ENCODE assay signal across 1 cellular context in the genomic region with DNA sequence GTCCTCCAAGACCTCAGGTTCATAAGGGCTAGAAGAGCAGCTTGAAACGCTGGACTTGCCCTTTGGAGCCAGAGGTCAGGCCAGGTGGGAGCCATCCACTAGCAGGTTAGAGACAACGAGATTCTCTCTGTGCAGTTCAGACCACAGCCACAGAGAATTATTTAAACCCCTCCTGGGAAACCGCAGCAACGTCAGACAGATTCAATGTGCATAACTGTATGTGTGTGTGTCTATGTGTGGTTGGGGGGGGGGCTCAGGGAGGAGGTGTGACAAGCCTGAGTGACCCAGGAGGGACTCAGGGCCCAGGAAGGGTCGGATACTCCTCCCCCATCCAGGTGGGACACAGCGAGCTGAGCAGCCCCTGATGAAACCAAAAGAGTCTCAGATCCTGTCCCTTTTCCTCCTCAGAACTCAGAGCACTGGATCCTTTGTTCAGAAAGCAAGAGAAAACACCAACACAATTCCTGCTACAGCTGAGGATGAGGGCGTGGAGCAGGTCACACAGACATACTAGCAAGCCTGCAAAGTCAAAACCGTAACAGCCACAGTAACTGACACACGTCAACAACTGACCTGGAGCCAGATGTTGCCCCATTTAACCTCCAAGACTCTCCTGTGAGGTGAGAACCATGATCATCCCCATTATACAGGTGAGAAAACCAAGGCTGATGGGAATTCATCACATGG.
TF ChIP-seq lines count a peak whose summit lies in the region.

No MANE protein-coding gene starts in this region.

TF ChIP-seq in GM12878, 131 proteins besides CTCF, POLR2A, EP300 and RAD21 (continued from another document):
- TF ChIP-seq, protein P1, sequence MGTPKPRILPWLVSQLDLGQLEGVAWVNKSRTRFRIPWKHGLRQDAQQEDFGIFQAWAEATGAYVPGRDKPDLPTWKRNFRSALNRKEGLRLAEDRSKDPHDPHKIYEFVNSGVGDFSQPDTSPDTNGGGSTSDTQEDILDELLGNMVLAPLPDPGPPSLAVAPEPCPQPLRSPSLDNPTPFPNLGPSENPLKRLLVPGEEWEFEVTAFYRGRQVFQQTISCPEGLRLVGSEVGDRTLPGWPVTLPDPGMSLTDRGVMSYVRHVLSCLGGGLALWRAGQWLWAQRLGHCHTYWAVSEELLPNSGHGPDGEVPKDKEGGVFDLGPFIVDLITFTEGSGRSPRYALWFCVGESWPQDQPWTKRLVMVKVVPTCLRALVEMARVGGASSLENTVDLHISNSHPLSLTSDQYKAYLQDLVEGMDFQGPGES (IDR thresholded peaks at IDR 0.05) = no peak
- TF ChIP-seq, protein P2, sequence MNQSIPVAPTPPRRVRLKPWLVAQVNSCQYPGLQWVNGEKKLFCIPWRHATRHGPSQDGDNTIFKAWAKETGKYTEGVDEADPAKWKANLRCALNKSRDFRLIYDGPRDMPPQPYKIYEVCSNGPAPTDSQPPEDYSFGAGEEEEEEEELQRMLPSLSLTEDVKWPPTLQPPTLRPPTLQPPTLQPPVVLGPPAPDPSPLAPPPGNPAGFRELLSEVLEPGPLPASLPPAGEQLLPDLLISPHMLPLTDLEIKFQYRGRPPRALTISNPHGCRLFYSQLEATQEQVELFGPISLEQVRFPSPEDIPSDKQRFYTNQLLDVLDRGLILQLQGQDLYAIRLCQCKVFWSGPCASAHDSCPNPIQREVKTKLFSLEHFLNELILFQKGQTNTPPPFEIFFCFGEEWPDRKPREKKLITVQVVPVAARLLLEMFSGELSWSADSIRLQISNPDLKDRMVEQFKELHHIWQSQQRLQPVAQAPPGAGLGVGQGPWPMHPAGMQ (IDR thresholded peaks at IDR 0.05; ENCODE audit: borderline replicate concordance) = no peak
- TF ChIP-seq MEF2B (IDR thresholded peaks at IDR 0.05; ENCODE audit: partially characterized antibody, poor library complexity, severe bottlenecking) (peak; percentile 68), RUNX3 (IDR thresholded peaks at IDR 0.05; ENCODE audit: low read length) (peak; percentile 91), FOXM1 (IDR thresholded peaks at IDR 0.05; ENCODE audit: low read depth, low read length) (peak; percentile 31; the same call in 1 of the 2 replicates), HDAC6 (IDR thresholded peaks at IDR 0.05; ENCODE audit: unreplicated experiment) (no peak), CEBPB (IDR thresholded peaks at IDR 0.05; ENCODE audit: borderline replicate concordance in 1 of 2, low read depth in 2 of 2, low read length in 2 of 2) (no peak), SMARCA5 (IDR thresholded peaks at IDR 0.05) (no peak), EZH2 (IDR thresholded peaks at IDR 0.05; ENCODE audit: borderline replicate concordance, control insufficient read depth, low read depth, low read length) (no peak), KAT2A (conservative IDR thresholded peaks at IDR 0.05; ENCODE audit: control insufficient read depth, low read depth, low read length) (no peak), RCOR1 (conservative IDR thresholded peaks at IDR 0.05; ENCODE audit: low read depth, low read length) (no peak), HDGF (IDR thresholded peaks at IDR 0.05) (no peak), SREBF2 (IDR thresholded peaks at IDR 0.05; ENCODE audit: low read length) (no peak), JUND (IDR thresholded peaks at IDR 0.05; ENCODE audit: low read depth, low read length) (no peak), STAT3 (IDR thresholded peaks at IDR 0.05; ENCODE audit: low read depth, low read length) (no peak), ZSCAN29 (IDR thresholded peaks at IDR 0.05) (no peak), ZNF384 (IDR thresholded peaks at IDR 0.05; ENCODE audit: borderline replicate concordance, low read depth, low read length) (no peak), WRNIP1 (IDR thresholded peaks at IDR 0.05; ENCODE audit: borderline replicate concordance, low read depth, low read length) (no peak)
- TF ChIP-seq, protein P3, sequence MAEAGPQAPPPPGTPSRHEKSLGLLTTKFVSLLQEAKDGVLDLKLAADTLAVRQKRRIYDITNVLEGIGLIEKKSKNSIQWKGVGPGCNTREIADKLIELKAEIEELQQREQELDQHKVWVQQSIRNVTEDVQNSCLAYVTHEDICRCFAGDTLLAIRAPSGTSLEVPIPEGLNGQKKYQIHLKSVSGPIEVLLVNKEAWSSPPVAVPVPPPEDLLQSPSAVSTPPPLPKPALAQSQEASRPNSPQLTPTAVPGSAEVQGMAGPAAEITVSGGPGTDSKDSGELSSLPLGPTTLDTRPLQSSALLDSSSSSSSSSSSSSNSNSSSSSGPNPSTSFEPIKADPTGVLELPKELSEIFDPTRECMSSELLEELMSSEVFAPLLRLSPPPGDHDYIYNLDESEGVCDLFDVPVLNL (IDR thresholded peaks at IDR 0.05; ENCODE audit: low read depth, low read length) = no peak
- TF ChIP-seq, protein P4, sequence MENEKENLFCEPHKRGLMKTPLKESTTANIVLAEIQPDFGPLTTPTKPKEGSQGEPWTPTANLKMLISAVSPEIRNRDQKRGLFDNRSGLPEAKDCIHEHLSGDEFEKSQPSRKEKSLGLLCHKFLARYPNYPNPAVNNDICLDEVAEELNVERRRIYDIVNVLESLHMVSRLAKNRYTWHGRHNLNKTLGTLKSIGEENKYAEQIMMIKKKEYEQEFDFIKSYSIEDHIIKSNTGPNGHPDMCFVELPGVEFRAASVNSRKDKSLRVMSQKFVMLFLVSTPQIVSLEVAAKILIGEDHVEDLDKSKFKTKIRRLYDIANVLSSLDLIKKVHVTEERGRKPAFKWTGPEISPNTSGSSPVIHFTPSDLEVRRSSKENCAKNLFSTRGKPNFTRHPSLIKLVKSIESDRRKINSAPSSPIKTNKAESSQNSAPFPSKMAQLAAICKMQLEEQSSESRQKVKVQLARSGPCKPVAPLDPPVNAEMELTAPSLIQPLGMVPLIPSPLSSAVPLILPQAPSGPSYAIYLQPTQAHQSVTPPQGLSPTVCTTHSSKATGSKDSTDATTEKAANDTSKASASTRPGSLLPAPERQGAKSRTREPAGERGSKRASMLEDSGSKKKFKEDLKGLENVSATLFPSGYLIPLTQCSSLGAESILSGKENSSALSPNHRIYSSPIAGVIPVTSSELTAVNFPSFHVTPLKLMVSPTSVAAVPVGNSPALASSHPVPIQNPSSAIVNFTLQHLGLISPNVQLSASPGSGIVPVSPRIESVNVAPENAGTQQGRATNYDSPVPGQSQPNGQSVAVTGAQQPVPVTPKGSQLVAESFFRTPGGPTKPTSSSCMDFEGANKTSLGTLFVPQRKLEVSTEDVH (IDR thresholded peaks at IDR 0.05; ENCODE audit: low read depth, partially characterized antibody) = no peak
- TF ChIP-seq, protein P5, sequence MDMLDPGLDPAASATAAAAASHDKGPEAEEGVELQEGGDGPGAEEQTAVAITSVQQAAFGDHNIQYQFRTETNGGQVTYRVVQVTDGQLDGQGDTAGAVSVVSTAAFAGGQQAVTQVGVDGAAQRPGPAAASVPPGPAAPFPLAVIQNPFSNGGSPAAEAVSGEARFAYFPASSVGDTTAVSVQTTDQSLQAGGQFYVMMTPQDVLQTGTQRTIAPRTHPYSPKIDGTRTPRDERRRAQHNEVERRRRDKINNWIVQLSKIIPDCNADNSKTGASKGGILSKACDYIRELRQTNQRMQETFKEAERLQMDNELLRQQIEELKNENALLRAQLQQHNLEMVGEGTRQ (IDR thresholded peaks at IDR 0.05; ENCODE audit: borderline replicate concordance, low read depth, low read length) = no peak
- TF ChIP-seq, protein P6, sequence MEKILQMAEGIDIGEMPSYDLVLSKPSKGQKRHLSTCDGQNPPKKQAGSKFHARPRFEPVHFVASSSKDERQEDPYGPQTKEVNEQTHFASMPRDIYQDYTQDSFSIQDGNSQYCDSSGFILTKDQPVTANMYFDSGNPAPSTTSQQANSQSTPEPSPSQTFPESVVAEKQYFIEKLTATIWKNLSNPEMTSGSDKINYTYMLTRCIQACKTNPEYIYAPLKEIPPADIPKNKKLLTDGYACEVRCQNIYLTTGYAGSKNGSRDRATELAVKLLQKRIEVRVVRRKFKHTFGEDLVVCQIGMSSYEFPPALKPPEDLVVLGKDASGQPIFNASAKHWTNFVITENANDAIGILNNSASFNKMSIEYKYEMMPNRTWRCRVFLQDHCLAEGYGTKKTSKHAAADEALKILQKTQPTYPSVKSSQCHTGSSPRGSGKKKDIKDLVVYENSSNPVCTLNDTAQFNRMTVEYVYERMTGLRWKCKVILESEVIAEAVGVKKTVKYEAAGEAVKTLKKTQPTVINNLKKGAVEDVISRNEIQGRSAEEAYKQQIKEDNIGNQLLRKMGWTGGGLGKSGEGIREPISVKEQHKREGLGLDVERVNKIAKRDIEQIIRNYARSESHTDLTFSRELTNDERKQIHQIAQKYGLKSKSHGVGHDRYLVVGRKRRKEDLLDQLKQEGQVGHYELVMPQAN (conservative IDR thresholded peaks at IDR 0.05) = no peak
- TF ChIP-seq, protein P7, sequence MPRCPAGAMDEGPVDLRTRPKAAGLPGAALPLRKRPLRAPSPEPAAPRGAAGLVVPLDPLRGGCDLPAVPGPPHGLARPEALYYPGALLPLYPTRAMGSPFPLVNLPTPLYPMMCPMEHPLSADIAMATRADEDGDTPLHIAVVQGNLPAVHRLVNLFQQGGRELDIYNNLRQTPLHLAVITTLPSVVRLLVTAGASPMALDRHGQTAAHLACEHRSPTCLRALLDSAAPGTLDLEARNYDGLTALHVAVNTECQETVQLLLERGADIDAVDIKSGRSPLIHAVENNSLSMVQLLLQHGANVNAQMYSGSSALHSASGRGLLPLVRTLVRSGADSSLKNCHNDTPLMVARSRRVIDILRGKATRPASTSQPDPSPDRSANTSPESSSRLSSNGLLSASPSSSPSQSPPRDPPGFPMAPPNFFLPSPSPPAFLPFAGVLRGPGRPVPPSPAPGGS (IDR thresholded peaks at IDR 0.05; ENCODE audit: borderline replicate concordance, insufficient read depth, low read depth, low read length, poor library complexity, severe bottlenecking) = peak; percentile 7
- TF ChIP-seq, protein P8, sequence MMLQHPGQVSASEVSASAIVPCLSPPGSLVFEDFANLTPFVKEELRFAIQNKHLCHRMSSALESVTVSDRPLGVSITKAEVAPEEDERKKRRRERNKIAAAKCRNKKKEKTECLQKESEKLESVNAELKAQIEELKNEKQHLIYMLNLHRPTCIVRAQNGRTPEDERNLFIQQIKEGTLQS (IDR thresholded peaks at IDR 0.05; ENCODE audit: borderline replicate concordance, extremely low read depth, low read depth, low read length) = no peak
